22 cellular contexts compared by ENCODE assay signal in genomic region chr9:114169029-114169939, GRCh38. TPM values are rescaled to one million over a fixed set of nuclear protein-coding genes. Genes with fewer than 3 reads are reported as not detected.
A peak's percentile ranks its signal among the peaks of the same experiment; 100 is the strongest.
DNase-seq lines count a peak whose midpoint lies in the region; ATAC-seq and TF ChIP-seq lines count a peak whose summit lies in the region.
"Had no signal": no experiment of that assay in that cellular context is flagged by ENCODE, and none has a peak within 500 bp of the region (broad histone marks: within the 10 kb centered on the region; RNA-seq: fewer than 3 reads in every experiment).

No MANE protein-coding gene starts in this region.

- no peaks in the 10 kb centered on the region for H3K4me1 ChIP-seq in CD8-positive, alpha-beta T cell (ENCODE audit: insufficient read depth, low read length)

- no peaks in the 10 kb centered on the region for H3K36me3 ChIP-seq in CD8-positive, alpha-beta T cell (ENCODE audit: insufficient read depth, low read length)
- H3K36me3 ChIP-seq: uterus had no signal

- H3K9me3 ChIP-seq in CD8-positive, alpha-beta T cell (ENCODE audit: low read length) = no peaks in the 10 kb centered on the region
- H3K9me3 ChIP-seq: esophagus squamous epithelium, uterus had no signal

- peaks cover 59% of the 10 kb centered on the region for H3K4me1 Mint-ChIP-seq in nephron
- H3K4me1 Mint-ChIP-seq in CD8-positive, alpha-beta T cell (ENCODE audit: low read depth) = no peaks in the 10 kb centered on the region
- H3K4me1 Mint-ChIP-seq: activated naive CD8-positive, alpha-beta T cell treated with anti-CD3 and anti-CD28 coated beads, Interleukin-2, amount 10 ng/mL, durations not matched to agents 7 days and 5 days; CD4-positive, CD25-positive, alpha-beta regulatory T cell; naive thymus-derived CD4-positive, alpha-beta T cell had no signal

- no peak overlapping the region for H3K4me3 ChIP-seq in coronary artery
- no peak overlapping the region for H3K4me3 ChIP-seq in CD8-positive, alpha-beta T cell (ENCODE audit: low read depth, low read length)
- H3K4me3 ChIP-seq: esophagus squamous epithelium, uterus had no signal

- peak; percentile 21 for DNase-seq in left cardiac atrium
- no peak for DNase-seq in cardiac septum (ENCODE audit: low spot score)
- no peak for DNase-seq in coronary artery (ENCODE audit: low spot score)
- no peak for DNase-seq in CD8-positive, alpha-beta T cell
- no peak for DNase-seq in activated CD4-positive, alpha-beta T cell treated with anti-CD3 and anti-CD28 coated beads for 1 hour
- DNase-seq in activated CD4-positive, alpha-beta T cell treated with anti-CD3 and anti-CD28 coated beads, Interleukin-2, amount 50 U/mL, for 4 hours = no peak
- DNase-seq in D341Med (ENCODE audit: low spot score) = no peak
- DNase-seq: ACHN; activated CD4-positive, alpha-beta T cell treated with anti-CD3 and anti-CD28 coated beads for 48 hours; activated naive CD8-positive, alpha-beta T cell treated with anti-CD3 and anti-CD28 coated beads, Interleukin-2, amount 10 ng/mL, durations not matched to agents 7 days and 5 days; CD4-positive, CD25-positive, alpha-beta regulatory T cell; DMS53; effector memory CD4-positive, alpha-beta T cell; esophagus squamous epithelium; KBM-7; naive thymus-derived CD4-positive, alpha-beta T cell; NCI-H2029; NCI-H510A; stimulated activated CD4-positive, alpha-beta T cell treated with anti-CD3 and anti-CD28 coated beads, Interleukin-4, amount 100 ng/mL, for 1 hour; uterus had no signal

- H3K36me3 Mint-ChIP-seq in nephron (ENCODE audit: low read depth) = peaks cover 11% of the 10 kb centered on the region
- H3K36me3 Mint-ChIP-seq in CD8-positive, alpha-beta T cell = no peaks in the 10 kb centered on the region
- H3K36me3 Mint-ChIP-seq: activated naive CD8-positive, alpha-beta T cell treated with anti-CD3 and anti-CD28 coated beads, Interleukin-2, amount 10 ng/mL, durations not matched to agents 7 days and 5 days; CD4-positive, CD25-positive, alpha-beta regulatory T cell; naive thymus-derived CD4-positive, alpha-beta T cell had no signal

- CTCF ChIA-PET in CD8-positive, alpha-beta T cell (lab: Charles Lee) = interaction anchor here (1.0 to 2.0 kb wide), 2 partner anchors 10 to 122 kb away, joined by 3 to 11 read pairs; no protein-coding TSS in a partner anchor

- POLR2A ChIA-PET in CD8-positive, alpha-beta T cell (lab: Charles Lee) = no interaction called here

- no peaks in the 10 kb centered on the region for H3K27me3 ChIP-seq in CD8-positive, alpha-beta T cell (ENCODE audit: insufficient read depth, low read length)
- H3K27me3 ChIP-seq: esophagus squamous epithelium, uterus had no signal

- intact Hi-C loops in left cardiac atrium (cut with DNase I) (no loop called here), cardiac septum (cut with DNase I) (no loop called here)
- intact Hi-C loops in CD8-positive, alpha-beta T cell (cut with DNase I, micrococcal nuclease) = no loop called here

- H3K27ac ChIP-seq in coronary artery = peak overlapping the region; percentile 40 to 80
- H3K27ac ChIP-seq in CD8-positive, alpha-beta T cell (ENCODE audit: low read depth, low read length) = no peak overlapping the region
- H3K27ac ChIP-seq: uterus had no signal

- H3K27ac Mint-ChIP-seq in nephron = peak overlapping the region; percentile 81 to 97 (median 96)
- no peak overlapping the region for H3K27ac Mint-ChIP-seq in CD8-positive, alpha-beta T cell
- H3K27ac Mint-ChIP-seq: activated naive CD8-positive, alpha-beta T cell treated with anti-CD3 and anti-CD28 coated beads, Interleukin-2, amount 10 ng/mL, durations not matched to agents 7 days and 5 days; activated T-helper 2 cell treated with anti-CD3 and anti-CD28 coated beads, Interferon-gamma antibody, Interleukin-2, Interleukin-4, amounts not matched to agents 10 μg/mL and 5 μg/mL and 100 μg/mL, durations not matched to agents 14 hours and 24 hours and 36 hours; CD4-positive, CD25-positive, alpha-beta regulatory T cell; naive thymus-derived CD4-positive, alpha-beta T cell had no signal

- no peaks in the 10 kb centered on the region for H3K9me3 Mint-ChIP-seq in nephron
- no peaks in the 10 kb centered on the region for H3K9me3 Mint-ChIP-seq in CD8-positive, alpha-beta T cell
- H3K9me3 Mint-ChIP-seq: activated naive CD8-positive, alpha-beta T cell treated with anti-CD3 and anti-CD28 coated beads, Interleukin-2, amount 10 ng/mL, durations not matched to agents 7 days and 5 days; activated T-helper 2 cell treated with anti-CD3 and anti-CD28 coated beads, Interferon-gamma antibody, Interleukin-2, Interleukin-4, amounts not matched to agents 10 μg/mL and 5 μg/mL and 100 μg/mL, durations not matched to agents 14 hours and 24 hours and 36 hours; CD4-positive, CD25-positive, alpha-beta regulatory T cell; naive thymus-derived CD4-positive, alpha-beta T cell had no signal

- ATAC-seq in left cardiac atrium = peak; percentile 55 to 63
- no peak for ATAC-seq in CD8-positive, alpha-beta T cell
- ATAC-seq: naive thymus-derived CD4-positive, alpha-beta T cell had no signal

- peaks cover 4% of the 10 kb centered on the region for H3K27me3 Mint-ChIP-seq in nephron (ENCODE audit: low read depth)
- H3K27me3 Mint-ChIP-seq in CD8-positive, alpha-beta T cell (ENCODE audit: low read depth) = peaks cover 6% of the 10 kb centered on the region
- H3K27me3 Mint-ChIP-seq: activated naive CD8-positive, alpha-beta T cell treated with anti-CD3 and anti-CD28 coated beads, Interleukin-2, amount 10 ng/mL, durations not matched to agents 7 days and 5 days; naive thymus-derived CD4-positive, alpha-beta T cell had no signal

- peak overlapping the region in 2 of 3 experiments; percentile 30 to 58 for H3K4me3 Mint-ChIP-seq in nephron
- no peak overlapping the region for H3K4me3 Mint-ChIP-seq in CD8-positive, alpha-beta T cell
- H3K4me3 Mint-ChIP-seq: activated naive CD8-positive, alpha-beta T cell treated with anti-CD3 and anti-CD28 coated beads, Interleukin-2, amount 10 ng/mL, durations not matched to agents 7 days and 5 days; CD4-positive, CD25-positive, alpha-beta regulatory T cell; naive thymus-derived CD4-positive, alpha-beta T cell had no signal

- TF ChIP-seq CTCF in coronary artery (IDR thresholded peaks at IDR 0.05) (no peak), nephron (IDR thresholded peaks at IDR 0.05; ENCODE audit: unreplicated experiment in 3 of 3) (no peak)
- no peak for TF ChIP-seq CTCF in CD8-positive, alpha-beta T cell (IDR thresholded peaks at IDR 0.05)

RNA-seq across cellular contexts. Expression of gene COL27A1, which starts 13.9 kb away (rescaled TPM):
- total RNA-seq in left cardiac atrium = 1 to 10 TPM; 7.0 to 9.2 TPM
- total RNA-seq in cardiac septum = 12.8 TPM
- total RNA-seq in CD8-positive, alpha-beta T cell = under 1 TPM; 0.35 to 0.36 TPM

Comparison
In these comparisons a context has a peak if more than half of its experiments do, and no peak if none do; other contexts are left out.
1. RNA of gene COL27A1, which starts 13.9 kb away (total RNA-seq): 12.8 TPM in cardiac septum (single experiment) and 7.0 to 9.2 TPM in left cardiac atrium; 0.35 to 0.36 TPM in CD8-positive, alpha-beta T cell; every median in the first group is over 4 times any median in the second.